Comparison of ENCODE assay signal across 8 cellular contexts in genomic region chr9:122265265-122265900, GRCh38. TPM values are rescaled to one million over a fixed set of nuclear protein-coding genes. Genes with fewer than 3 reads are reported as not detected.
DNase-seq lines count a peak whose midpoint lies in the region; ATAC-seq lines count a peak whose summit lies in the region.

No MANE protein-coding gene starts in this region.

- H3K9me3 Mint-ChIP-seq in activated naive CD4-positive, alpha-beta T cell treated with anti-CD3 and anti-CD28 coated beads, Interleukin-2, amount 10 ng/mL, durations not matched to agents 7 days and 5 days, result no peaks in the 10 kb centered on the region

- peaks cover 15% of the 10 kb centered on the region for H3K36me3 Mint-ChIP-seq in activated naive CD4-positive, alpha-beta T cell treated with anti-CD3 and anti-CD28 coated beads, Interleukin-2, amount 10 ng/mL, durations not matched to agents 7 days and 5 days

- H3K4me3 Mint-ChIP-seq in activated naive CD4-positive, alpha-beta T cell treated with anti-CD3 and anti-CD28 coated beads, Interleukin-2, amount 10 ng/mL, durations not matched to agents 7 days and 5 days, result peak overlapping the region; percentile 83

- peaks cover 6% of the 10 kb centered on the region for H3K36me3 ChIP-seq in rectal smooth muscle tissue (ENCODE audit: control insufficient read depth, insufficient read depth, low read length)

- intact Hi-C loops in left cardiac atrium (cut with DNase I), result loop anchor here in 1 of 2 donors (10.0 kb wide), 2 partner anchors 49 to 111 kb away; partner anchors contain the start of genes MORN5 and NDUFA8

- H3K27ac ChIP-seq in rectal smooth muscle tissue (ENCODE audit: low read depth, low read length), result peak overlapping the region; percentile 90

- peaks cover 52% of the 10 kb centered on the region for H3K4me1 Mint-ChIP-seq in activated naive CD4-positive, alpha-beta T cell treated with anti-CD3 and anti-CD28 coated beads, Interleukin-2, amount 10 ng/mL, durations not matched to agents 7 days and 5 days

- H3K4me3 ChIP-seq in rectal smooth muscle tissue (ENCODE audit: low read length), result peak overlapping the region; percentile 75

- CTCF ChIA-PET in activated naive CD4-positive, alpha-beta T cell treated with anti-CD3 and anti-CD28 coated beads, Interleukin-2, amount 10 ng/mL, durations not matched to agents 7 days and 5 days (lab: Charles Lee), result interaction anchor here (1.0 kb wide), 2 partner anchors 13 to 140 kb away, joined by 3 read pairs; no protein-coding TSS in a partner anchor

- DNase-seq in stimulated activated CD4-positive, alpha-beta T cell treated with anti-CD3 and anti-CD28 coated beads, Interleukin-12 subunit alpha, Interleukin-12 subunit beta, amount 100 ng/mL, for 4 hours, result peak; percentile 7
- no peak for DNase-seq in stimulated activated CD4-positive, alpha-beta T cell treated with anti-CD3 and anti-CD28 coated beads, Interleukin-2, amount 100 ng/mL, for 24 hours
- DNase-seq in MV-4-11 (lab: John Stamatoyannopoulos, UW), result peak; percentile 77
- DNase-seq in activated naive CD4-positive, alpha-beta T cell treated with anti-CD3 and anti-CD28 coated beads, Interleukin-2, amount 10 ng/mL, durations not matched to agents 7 days and 5 days, result peak; percentile 33
- no peak for DNase-seq in left cardiac atrium
- no peak for DNase-seq in middle frontal gyrus (ENCODE audit: extremely low spot score, low spot score)

- H3K9ac ChIP-seq in rectal smooth muscle tissue (ENCODE audit: low read length), result peak overlapping the region; percentile 92

- H3K4me1 ChIP-seq in rectal smooth muscle tissue (ENCODE audit: control insufficient read depth, insufficient read depth, low read length), result peaks cover 22% of the 10 kb centered on the region

- peak; percentile 30 for ATAC-seq in HG02610 (IDR thresholded peaks at IDR 0.05; ENCODE audit: unreplicated experiment)
- ATAC-seq in left cardiac atrium, result peak; percentile 8 to 9

- peaks cover 4% of the 10 kb centered on the region for H3K27me3 Mint-ChIP-seq in activated naive CD4-positive, alpha-beta T cell treated with anti-CD3 and anti-CD28 coated beads, Interleukin-2, amount 10 ng/mL, durations not matched to agents 7 days and 5 days

- H3K27ac Mint-ChIP-seq in activated naive CD4-positive, alpha-beta T cell treated with anti-CD3 and anti-CD28 coated beads, Interleukin-2, amount 10 ng/mL, durations not matched to agents 7 days and 5 days, result peak overlapping the region; percentile 99

- no peaks in the 10 kb centered on the region for H3K27me3 ChIP-seq in rectal smooth muscle tissue (ENCODE audit: control insufficient read depth, insufficient read depth, low read length)

RNA-seq across cellular contexts. Expression of gene MRRF, which starts 0.7 kb away (rescaled TPM):
- 10 to 100 TPM; 32.1 to 32.9 TPM for total RNA-seq in left cardiac atrium

RNA-seq across cellular contexts. Expression of gene RBM18, which starts 0.7 kb away (rescaled TPM):
- 10 to 100 TPM; 30.3 to 32.5 TPM for total RNA-seq in left cardiac atrium

RNA-seq across cellular contexts. Expression of gene LHX6, which starts 36.6 kb away (rescaled TPM):
- total RNA-seq in left cardiac atrium, result 10 to 100 TPM in 1 of 2 donors, 1 to 10 TPM in 1; 6.1 to 11.3 TPM

Comparison
In these comparisons a context has a peak if more than half of its experiments do, and no peak if none do; other contexts are left out.
1. DNase-seq: peak in stimulated activated CD4-positive, alpha-beta T cell treated with anti-CD3 and anti-CD28 coated beads, Interleukin-12 subunit alpha, Interleukin-12 subunit beta, amount 100 ng/mL, for 4 hours (single experiment), MV-4-11 (single experiment) and activated naive CD4-positive, alpha-beta T cell treated with anti-CD3 and anti-CD28 coated beads, Interleukin-2, amount 10 ng/mL, durations not matched to agents 7 days and 5 days (single experiment); none in stimulated activated CD4-positive, alpha-beta T cell treated with anti-CD3 and anti-CD28 coated beads, Interleukin-2, amount 100 ng/mL, for 24 hours (0 of 2), left cardiac atrium (single experiment) and middle frontal gyrus (single experiment).